22 cellular contexts compared by ENCODE assay signal in the genomic region with DNA sequence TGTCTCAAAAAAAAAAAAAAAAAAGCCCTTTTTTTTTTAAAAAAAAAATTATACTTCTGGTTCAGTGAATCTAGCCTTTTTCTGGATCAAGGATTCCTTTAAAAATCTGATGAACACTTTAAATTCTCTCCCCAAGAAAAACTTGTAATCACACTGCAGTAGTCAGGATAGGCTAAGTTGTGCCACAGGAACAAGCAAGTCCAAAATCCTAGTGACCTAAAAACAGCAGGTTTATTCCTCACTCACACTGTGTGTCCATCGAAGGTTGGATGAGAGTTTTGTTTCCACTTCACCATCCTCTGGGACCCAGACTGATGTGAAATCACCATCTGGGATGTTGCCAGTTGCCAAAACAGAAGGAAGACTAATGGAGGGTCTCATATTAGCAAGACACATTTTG. TPM values are rescaled to one million over a fixed set of nuclear protein-coding genes. Genes with fewer than 3 reads are reported as not detected.
DNase-seq lines count a peak whose midpoint lies in the region; ATAC-seq, FAIRE-seq and TF ChIP-seq lines count a peak whose summit lies in the region.
"Had no signal": no experiment of that assay in that cellular context is flagged by ENCODE, and none has a peak within 500 bp of the region (broad histone marks: within the 10 kb centered on the region; RNA-seq: fewer than 3 reads in every experiment).

No MANE protein-coding gene starts in this region.

- H3K79me2 ChIP-seq in endothelial cell of umbilical vein (ENCODE audit: control insufficient read depth, insufficient read depth, low read length), result peaks cover 4% of the 10 kb centered on the region

- H3K4me3 Mint-ChIP-seq in activated CD8-positive, alpha-beta T cell treated with anti-CD3 and anti-CD28 coated beads for 36 hours, result no peak overlapping the region
- no peak overlapping the region for H3K4me3 Mint-ChIP-seq in activated CD8-positive, alpha-beta T cell treated with anti-CD3 and anti-CD28 coated beads, Interleukin-2, amount 10 ng/mL, durations not matched to agents 7 days and 5 days
- H3K4me3 Mint-ChIP-seq in stimulated activated naive B cell treated with anti-CD40 and anti-IgM and Interleukin-4, amounts not matched to agents 10 μg/mL and 1 μg/mL and 100 μg/mL, for 72 hours, result no peak overlapping the region

- no peak overlapping the region for H2BK15ac ChIP-seq in IMR-90 (ENCODE audit: low read depth, low read length)

- no peak overlapping the region for H2BK20ac ChIP-seq in IMR-90 (ENCODE audit: low read depth, low read length)

- H3K14ac ChIP-seq in IMR-90 (replicated peaks; ENCODE audit: low read depth, low read length), result 0 out of 2 replicates have a peak overlapping the region, but pooled peaks have one; percentile 29

- no peak overlapping the region for H2AK9ac ChIP-seq in IMR-90 (replicated peaks; ENCODE audit: low read depth, low read length, poor library complexity)

- no peak overlapping the region for H4K5ac ChIP-seq in IMR-90 (ENCODE audit: low read depth, low read length)

- dilution Hi-C loops in IMR-90 (cut with HindIII; ENCODE audit: low sequenced_read_pairs, unreplicated experiment) (no loop called here), endothelial cell of umbilical vein (cut with MboI; ENCODE audit: extremely low pct_ligation_motif_present, low sequenced_read_pairs) (no loop called here)

- H3K79me1 ChIP-seq in IMR-90 (ENCODE audit: low read depth in 1 of 2, low read length in 2 of 2), result peaks cover 25 to 28% of the 10 kb centered on the region in 2 experiments

- H3K9me3 ChIP-seq in IMR-90 (ENCODE audit: control insufficient read depth, insufficient read depth, low read length), result no peaks in the 10 kb centered on the region; the same call in 1 of the 2 replicates
- H3K9me3 ChIP-seq in endothelial cell of umbilical vein (replicated peaks; ENCODE audit: control insufficient read depth, insufficient read depth, low read length), result no peaks in the 10 kb centered on the region
- H3K9me3 ChIP-seq: A549; adrenal gland; BLaER1 treated with 17β-estradiol and CSF1 and Interleukin-3, amounts not matched to agents 10 nM and 100 nM; ovary; thoracic aorta had no signal

- H3K27ac ChIP-seq in IMR-90 (ENCODE audit: insufficient read depth, low read length) (no peak overlapping the region), endothelial cell of umbilical vein (ENCODE audit: insufficient read depth, low read depth, low read length) (peak overlapping the region; percentile 13)
- H3K27ac ChIP-seq: A549, cardiac muscle cell, ovary had no signal

- WGBS in IMR-90 (ENCODE audit: extremely low coverage in 2 of 2, insufficient read length in 1 of 2), 2 experiments, result no CpG with 5 or more reads among the region's 1 CpG

- BruUV-seq in IMR-90 (replicated peaks; lab: Mats Ljungman, UMichigan) (no TSS peak), endothelial cell of umbilical vein (replicated peaks; lab: Mats Ljungman, UMichigan) (no TSS peak)

- no peak overlapping the region for H3K4ac ChIP-seq in IMR-90 (ENCODE audit: low read depth, low read length)

- H2AFZ ChIP-seq in IMR-90 (replicated peaks; ENCODE audit: low read length, poor library complexity) (no peak overlapping the region), endothelial cell of umbilical vein (ENCODE audit: low read depth, low read length) (no peak overlapping the region)

- H3K18ac ChIP-seq in IMR-90 (ENCODE audit: low read depth, low read length), result no peak overlapping the region

- H3K4me2 ChIP-seq in IMR-90 (ENCODE audit: low read depth, low read length), result no peak overlapping the region
- H3K4me2 ChIP-seq in endothelial cell of umbilical vein (ENCODE audit: insufficient read depth, low read length), result no peak overlapping the region
- H3K4me2 ChIP-seq: A549 had no signal

- H3K36me3 Mint-ChIP-seq in activated CD8-positive, alpha-beta T cell treated with anti-CD3 and anti-CD28 coated beads for 36 hours (ENCODE audit: low read depth), result peaks cover 21% of the 10 kb centered on the region
- peaks cover 33% of the 10 kb centered on the region for H3K36me3 Mint-ChIP-seq in activated CD8-positive, alpha-beta T cell treated with anti-CD3 and anti-CD28 coated beads, Interleukin-2, amount 10 ng/mL, durations not matched to agents 7 days and 5 days (ENCODE audit: low read depth)
- peaks cover 35 to 48% of the 10 kb centered on the region in 2 donors for H3K36me3 Mint-ChIP-seq in stimulated activated naive B cell treated with anti-CD40 and anti-IgM and Interleukin-4, amounts not matched to agents 10 μg/mL and 1 μg/mL and 100 μg/mL, for 72 hours

- no peak for FAIRE-seq in endothelial cell of umbilical vein (lab: Jason Lieb, UNC)
- FAIRE-seq: A549 had no signal

- peaks cover 3% of the 10 kb centered on the region for H3K9me3 Mint-ChIP-seq in activated CD8-positive, alpha-beta T cell treated with anti-CD3 and anti-CD28 coated beads for 36 hours
- H3K9me3 Mint-ChIP-seq in activated CD8-positive, alpha-beta T cell treated with anti-CD3 and anti-CD28 coated beads, Interleukin-2, amount 10 ng/mL, durations not matched to agents 7 days and 5 days (ENCODE audit: insufficient read depth), result peaks cover 3% of the 10 kb centered on the region
- peaks cover 0 to 1% of the 10 kb centered on the region in 2 donors for H3K9me3 Mint-ChIP-seq in stimulated activated naive B cell treated with anti-CD40 and anti-IgM and Interleukin-4, amounts not matched to agents 10 μg/mL and 1 μg/mL and 100 μg/mL, for 72 hours

- POLR2A ChIA-PET in activated CD8-positive, alpha-beta T cell treated with anti-CD3 and anti-CD28 coated beads for 36 hours (lab: Charles Lee), result no interaction called here
- POLR2A ChIA-PET in activated CD8-positive, alpha-beta T cell treated with anti-CD3 and anti-CD28 coated beads, Interleukin-2, amount 10 ng/mL, durations not matched to agents 7 days and 5 days (lab: Charles Lee), result no interaction called here
- POLR2A ChIA-PET in IMR-90 (lab: Charles Lee; ENCODE audit: unreplicated experiment), result no interaction called here
- POLR2A ChIA-PET in endothelial cell of umbilical vein (lab: Charles Lee), result no interaction called here

- peaks cover 13% of the 10 kb centered on the region for H3K9me1 ChIP-seq in IMR-90 (ENCODE audit: insufficient read depth, low read length)
- H3K9me1 ChIP-seq in endothelial cell of umbilical vein (replicated peaks; ENCODE audit: control insufficient read depth, extremely low read depth, insufficient read depth, low read length), result no peaks in the 10 kb centered on the region

- no peak for ATAC-seq in activated CD8-positive, alpha-beta T cell treated with anti-CD3 and anti-CD28 coated beads for 36 hours
- no peak for ATAC-seq in activated CD8-positive, alpha-beta T cell treated with anti-CD3 and anti-CD28 coated beads, Interleukin-2, amount 10 ng/mL, durations not matched to agents 7 days and 5 days
- ATAC-seq in IMR-90 (ENCODE audit: low read depth), result no peak
- ATAC-seq in stimulated activated naive B cell treated with anti-CD40 and anti-IgM and Interleukin-4, amounts not matched to agents 10 μg/mL and 1 μg/mL and 100 μg/mL, for 72 hours (replicated peaks), result no peak
- ATAC-seq in GM21367 (IDR thresholded peaks at IDR 0.05; ENCODE audit: unreplicated experiment), result no peak
- no peak for ATAC-seq in GM21381 (IDR thresholded peaks at IDR 0.05; ENCODE audit: unreplicated experiment)
- ATAC-seq: A549, Panc1 had no signal

- H3K56ac ChIP-seq in IMR-90 (ENCODE audit: extremely low read depth, insufficient read depth, low read length), result no peak overlapping the region

- peak overlapping the region; percentile 7; the same call in 1 of the 2 replicates for H2AK5ac ChIP-seq in IMR-90 (ENCODE audit: low read depth, low read length)

- no peak overlapping the region for H3K23ac ChIP-seq in IMR-90 (ENCODE audit: low read depth, low read length)

- peak overlapping the region; percentile 30 for H3K27ac Mint-ChIP-seq in activated CD8-positive, alpha-beta T cell treated with anti-CD3 and anti-CD28 coated beads for 36 hours
- H3K27ac Mint-ChIP-seq in activated CD8-positive, alpha-beta T cell treated with anti-CD3 and anti-CD28 coated beads, Interleukin-2, amount 10 ng/mL, durations not matched to agents 7 days and 5 days, result no peak overlapping the region
- H3K27ac Mint-ChIP-seq in stimulated activated naive B cell treated with anti-CD40 and anti-IgM and Interleukin-4, amounts not matched to agents 10 μg/mL and 1 μg/mL and 100 μg/mL, for 72 hours, result peak overlapping the region; percentile 69

- H3K4me1 Mint-ChIP-seq in activated CD8-positive, alpha-beta T cell treated with anti-CD3 and anti-CD28 coated beads for 36 hours (ENCODE audit: low read depth), result peaks cover 41% of the 10 kb centered on the region
- H3K4me1 Mint-ChIP-seq in activated CD8-positive, alpha-beta T cell treated with anti-CD3 and anti-CD28 coated beads, Interleukin-2, amount 10 ng/mL, durations not matched to agents 7 days and 5 days (ENCODE audit: low read depth), result peaks cover 32% of the 10 kb centered on the region
- H3K4me1 Mint-ChIP-seq in stimulated activated naive B cell treated with anti-CD40 and anti-IgM and Interleukin-4, amounts not matched to agents 10 μg/mL and 1 μg/mL and 100 μg/mL, for 72 hours, result peaks cover 27 to 54% of the 10 kb centered on the region in 2 donors

- H2BK5ac ChIP-seq in IMR-90 (ENCODE audit: low read depth, low read length, poor library complexity, severe bottlenecking), result no peak overlapping the region

- H3K27me3 Mint-ChIP-seq in activated CD8-positive, alpha-beta T cell treated with anti-CD3 and anti-CD28 coated beads for 36 hours, result no peaks in the 10 kb centered on the region
- H3K27me3 Mint-ChIP-seq in activated CD8-positive, alpha-beta T cell treated with anti-CD3 and anti-CD28 coated beads, Interleukin-2, amount 10 ng/mL, durations not matched to agents 7 days and 5 days (ENCODE audit: low read depth), result no peaks in the 10 kb centered on the region
- no peaks in the 10 kb centered on the region for H3K27me3 Mint-ChIP-seq in stimulated activated naive B cell treated with anti-CD40 and anti-IgM and Interleukin-4, amounts not matched to agents 10 μg/mL and 1 μg/mL and 100 μg/mL, for 72 hours

- H2BK120ac ChIP-seq in IMR-90 (ENCODE audit: low read depth, low read length), result no peak overlapping the region

- in situ Hi-C loops in IMR-90 (cut with MboI; ENCODE audit: low sequenced_read_pairs), result no loop called here

- peaks cover 23% of the 10 kb centered on the region for H3K36me3 ChIP-seq in IMR-90 (ENCODE audit: control insufficient read depth, insufficient read depth, low read length)
- peaks cover 0 to 6% of the 10 kb centered on the region in 2 experiments for H3K36me3 ChIP-seq in endothelial cell of umbilical vein (ENCODE audit: control insufficient read depth in 2 of 2, extremely low read depth in 1 of 2, insufficient read depth in 2 of 2, low read length in 2 of 2)
- H3K36me3 ChIP-seq: cardiac muscle cell, ovary, thoracic aorta had no signal

- TF ChIP-seq CTCF in activated CD8-positive, alpha-beta T cell treated with anti-CD3 and anti-CD28 coated beads for 36 hours (IDR thresholded peaks at IDR 0.05), result no peak
- no peak for TF ChIP-seq CTCF in IMR-90 (conservative IDR thresholded peaks at IDR 0.05; ENCODE audit: low read depth, low read length)
- no peak for TF ChIP-seq CTCF in endothelial cell of umbilical vein (IDR thresholded peaks at IDR 0.05; ENCODE audit: extremely low read depth in 1 of 2, insufficient read depth in 1 of 2, low read depth in 1 of 2, low read length in 2 of 2)

- H3K27me3 ChIP-seq in IMR-90 (ENCODE audit: control insufficient read depth, insufficient read depth, low read length), result no peaks in the 10 kb centered on the region
- no peaks in the 10 kb centered on the region for H3K27me3 ChIP-seq in endothelial cell of umbilical vein (ENCODE audit: control insufficient read depth in 2 of 2, insufficient read depth in 2 of 2, low read length in 2 of 2)
- H3K27me3 ChIP-seq: adrenal gland; BLaER1 treated with 17β-estradiol and CSF1 and Interleukin-3, amounts not matched to agents 10 nM and 100 nM; cardiac muscle cell; ovary had no signal

- TF ChIP-seq POLR2A in IMR-90 (IDR thresholded peaks at IDR 0.05; ENCODE audit: low read depth, low read length) (no peak), endothelial cell of umbilical vein (IDR thresholded peaks at IDR 0.05; ENCODE audit: low read depth, low read length) (no peak)

- DNase-seq in activated CD8-positive, alpha-beta T cell treated with anti-CD3 and anti-CD28 coated beads for 36 hours, result no peak
- DNase-seq in activated CD8-positive, alpha-beta T cell treated with anti-CD3 and anti-CD28 coated beads, Interleukin-2, amount 10 ng/mL, durations not matched to agents 7 days and 5 days, result no peak
- no peak for DNase-seq in IMR-90
- DNase-seq in endothelial cell of umbilical vein (ENCODE audit: low read depth, low spot score), result no peak
- DNase-seq in stimulated activated naive B cell treated with anti-CD40 and anti-IgM and Interleukin-4, amounts not matched to agents 10 μg/mL and 1 μg/mL and 100 μg/mL, for 72 hours, result no peak
- DNase-seq in head of caudate nucleus, result no peak
- DNase-seq: activated CD4-positive, CD25-positive, alpha-beta regulatory T cell treated with anti-CD3 and anti-CD28 coated beads, Interleukin-2, amount 50 U/mL, for 72 hours; adrenal gland; glutamatergic neuron; NCI-H226; ovary; stimulated activated CD4-positive, alpha-beta T cell treated with anti-CD3 and anti-CD28 coated beads, Interleukin-2, amount 100 ng/mL, for 24 hours; T-helper 9 cell had no signal

- no peak overlapping the region for H3K9ac ChIP-seq in IMR-90 (ENCODE audit: low read depth, low read length)
- H3K9ac ChIP-seq in endothelial cell of umbilical vein (replicated peaks; ENCODE audit: extremely low read depth, insufficient read depth, low read length), result no peak overlapping the region

- CTCF ChIA-PET in activated CD8-positive, alpha-beta T cell treated with anti-CD3 and anti-CD28 coated beads for 36 hours (lab: Charles Lee), result interaction anchor here (1.5 kb wide), 1 partner anchor 51 kb away, joined by 4 read pairs; no protein-coding TSS in a partner anchor
- CTCF ChIA-PET in activated CD8-positive, alpha-beta T cell treated with anti-CD3 and anti-CD28 coated beads, Interleukin-2, amount 10 ng/mL, durations not matched to agents 7 days and 5 days (lab: Charles Lee), result no interaction called here
- CTCF ChIA-PET in IMR-90 (lab: Yijun Ruan, JAX), result no interaction called here
- CTCF ChIA-PET in endothelial cell of umbilical vein (lab: Charles Lee), result interaction anchor here (0.7 to 2.5 kb wide), 4 partner anchors 12 to 51 kb away, joined by 3 to 14 read pairs (median 10); no protein-coding TSS in a partner anchor

- H4K20me1 ChIP-seq in IMR-90 (ENCODE audit: insufficient read depth, low read length), result peaks cover 16% of the 10 kb centered on the region; the same call in 1 of the 2 replicates
- no peaks in the 10 kb centered on the region for H4K20me1 ChIP-seq in endothelial cell of umbilical vein (replicated peaks; ENCODE audit: control insufficient read depth, extremely low read depth, insufficient read depth, low read length)
- H4K20me1 ChIP-seq: BLaER1 treated with 17β-estradiol and CSF1 and Interleukin-3, amounts not matched to agents 10 nM and 100 nM had no signal

- H3K4me3 ChIP-seq in IMR-90 (ENCODE audit: insufficient read depth, low read depth, low read length), result no peak overlapping the region
- no peak overlapping the region for H3K4me3 ChIP-seq in endothelial cell of umbilical vein (replicated peaks in 1 of 3; ENCODE audit: insufficient read depth in 1 of 3, low read depth in 1 of 3, low read length in 3 of 3)
- H3K4me3 ChIP-seq: A549; adrenal gland; BLaER1 treated with 17β-estradiol and CSF1 and Interleukin-3, amounts not matched to agents 10 nM and 100 nM; cardiac muscle cell; ovary; thoracic aorta had no signal

- intact Hi-C loops in activated CD8-positive, alpha-beta T cell treated with anti-CD3 and anti-CD28 coated beads for 36 hours (cut with micrococcal nuclease), result no loop called here
- intact Hi-C loops in IMR-90 (cut with micrococcal nuclease) (loop anchor here (5.0 kb wide), 1 partner anchor 52 kb away; no protein-coding TSS in a partner anchor), endothelial cell of umbilical vein (cut with micrococcal nuclease) (no loop called here), head of caudate nucleus (cut with DNase I) (no loop called here)

- H3K4me1 ChIP-seq in IMR-90 (ENCODE audit: control insufficient read depth, insufficient read depth, low read length) (peaks cover 12% of the 10 kb centered on the region), endothelial cell of umbilical vein (ENCODE audit: control insufficient read depth, extremely low read depth, insufficient read depth, low read length) (peaks cover 44% of the 10 kb centered on the region)

- no peak overlapping the region for H4K91ac ChIP-seq in IMR-90 (ENCODE audit: insufficient read depth, low read depth, low read length)

- no peak overlapping the region for H4K8ac ChIP-seq in IMR-90 (ENCODE audit: low read depth in 2 of 2, low read length in 2 of 2)

- TF ChIP-seq RAD21 in IMR-90 (IDR thresholded peaks at IDR 0.05; ENCODE audit: low read length), result no peak

RNA-seq across cellular contexts. Expression of a gene that starts 32.8 kb away (rescaled TPM):
- not detected for total RNA-seq in activated CD8-positive, alpha-beta T cell treated with anti-CD3 and anti-CD28 coated beads for 36 hours
- not detected for total RNA-seq in activated CD8-positive, alpha-beta T cell treated with anti-CD3 and anti-CD28 coated beads, Interleukin-2, amount 10 ng/mL, durations not matched to agents 7 days and 5 days
- total RNA-seq in IMR-90 (2012; rRNA removed) (not detected in 2 replicates), endothelial cell of umbilical vein (not detected in 2 replicates)
- polyA plus RNA-seq in IMR-90 (2012; rRNA removed) (not detected in 2 replicates), endothelial cell of umbilical vein (not detected in 2 replicates)
- polyA plus RNA-seq in IMR-90 (2012; cell fraction: cytosol; rRNA removed), result not detected in 2 replicates
- polyA plus RNA-seq in IMR-90 (2012; cell fraction: nucleus; rRNA removed; ENCODE audit: low replicate concordance), result not detected in 2 replicates
- not detected in 2 replicates for polyA plus RNA-seq in endothelial cell of umbilical vein (2011; cell fraction: cytosol; rRNA removed)
- not detected in 2 replicates for polyA plus RNA-seq in endothelial cell of umbilical vein (2011; cell fraction: nucleus; rRNA removed)
- polyA plus RNA-seq in endothelial cell of umbilical vein (2012), result not detected in 2 replicates
- not detected in 2 replicates for polyA minus RNA-seq in endothelial cell of umbilical vein
- polyA minus RNA-seq in endothelial cell of umbilical vein (2011; cell fraction: cytosol; rRNA and poly(A)+ RNA removed), result not detected
- not detected in 2 replicates for polyA minus RNA-seq in endothelial cell of umbilical vein (2011; cell fraction: nucleus; rRNA and poly(A)+ RNA removed)
- total RNA-seq: cardiac muscle cell, HT1080, SK-MEL-5 had no signal
- polyA plus RNA-seq: A549, cardiac muscle cell had no signal

RNA-seq across cellular contexts. Expression of a gene that starts 49.7 kb away (rescaled TPM):
- 1 to 10 TPM; 6.4 to 6.8 TPM for total RNA-seq in activated CD8-positive, alpha-beta T cell treated with anti-CD3 and anti-CD28 coated beads for 36 hours
- 10 to 100 TPM; 10.4 to 11.2 TPM for total RNA-seq in activated CD8-positive, alpha-beta T cell treated with anti-CD3 and anti-CD28 coated beads, Interleukin-2, amount 10 ng/mL, durations not matched to agents 7 days and 5 days
- total RNA-seq in IMR-90 (2012; rRNA removed) (8.8 and 20.3 TPM in 2 replicates), endothelial cell of umbilical vein (16.2 and 16.9 TPM in 2 replicates)
- polyA plus RNA-seq in IMR-90 (2012; rRNA removed) (17.4 and 19.4 TPM in 2 replicates), endothelial cell of umbilical vein (16.5 and 26.0 TPM in 2 replicates)
- polyA plus RNA-seq in IMR-90 (2012; cell fraction: cytosol; rRNA removed), result 4.0 and 6.7 TPM in 2 replicates
- 2.3 and 8.4 TPM in 2 replicates for polyA plus RNA-seq in IMR-90 (2012; cell fraction: nucleus; rRNA removed; ENCODE audit: low replicate concordance)
- 31.4 and 33.6 TPM in 2 replicates for polyA plus RNA-seq in endothelial cell of umbilical vein (2011; cell fraction: cytosol; rRNA removed)
- polyA plus RNA-seq in endothelial cell of umbilical vein (2011; cell fraction: nucleus; rRNA removed), result 11.1 and 12.2 TPM in 2 replicates
- polyA plus RNA-seq in endothelial cell of umbilical vein (2012), result 21.4 and 21.8 TPM in 2 replicates
- 12.5 and 14.9 TPM in 2 replicates for polyA minus RNA-seq in endothelial cell of umbilical vein
- polyA minus RNA-seq in endothelial cell of umbilical vein (2011; cell fraction: cytosol; rRNA and poly(A)+ RNA removed), result 4.8 TPM
- polyA minus RNA-seq in endothelial cell of umbilical vein (2011; cell fraction: nucleus; rRNA and poly(A)+ RNA removed), result 8.4 and 9.4 TPM in 2 replicates

Comparison
In these comparisons a context has a peak if more than half of its experiments do, and no peak if none do; other contexts are left out.
1. CTCF ChIA-PET loops: an anchor here in activated CD8-positive, alpha-beta T cell treated with anti-CD3 and anti-CD28 coated beads for 36 hours (1.5 kb wide) and endothelial cell of umbilical vein (0.7 to 2.5 kb wide); none called in activated CD8-positive, alpha-beta T cell treated with anti-CD3 and anti-CD28 coated beads, Interleukin-2, amount 10 ng/mL, durations not matched to agents 7 days and 5 days and IMR-90.